In genomic region chr7:7550663-7551062, GRCh38 we compare ENCODE assay signal across 19 cellular contexts. TPM values are rescaled to one million over a fixed set of nuclear protein-coding genes. Genes with fewer than 3 reads are reported as not detected.
DNase-seq lines count a peak whose midpoint lies in the region; ATAC-seq, FAIRE-seq and TF ChIP-seq lines count a peak whose summit lies in the region.
"Had no signal": no experiment of that assay in that cellular context is flagged by ENCODE, and none has a peak within 500 bp of the region (broad histone marks: within the 10 kb centered on the region; RNA-seq: fewer than 3 reads in every experiment).

No MANE protein-coding gene starts in this region.

- no peak overlapping the region for H3K4me2 ChIP-seq in HepG2 (ENCODE audit: low read depth, low read length)

- H3K27ac ChIP-seq in right lobe of liver = no peak overlapping the region
- H3K27ac ChIP-seq in HepG2 (ENCODE audit: extremely low read length, insufficient read depth, low read length) = no peak overlapping the region

- no peaks in the 10 kb centered on the region for H3K79me2 ChIP-seq in HepG2 (ENCODE audit: insufficient read depth, low read length)

- no peak for TF ChIP-seq POLR2A in right lobe of liver (IDR thresholded peaks at IDR 0.05)
- no peak for TF ChIP-seq POLR2A in HepG2 (IDR thresholded peaks at IDR 0.05; ENCODE audit: insufficient read depth in 1 of 2, low read depth in 2 of 2, low read length in 2 of 2)

- H3K4me3 ChIP-seq in right lobe of liver (no peak overlapping the region), HepG2 (replicated peaks in 1 of 3; ENCODE audit: insufficient read depth in 1 of 3, low read depth in 2 of 3, low read length in 3 of 3) (no peak overlapping the region), epithelial cell of proximal tubule (ENCODE audit: low read depth, low read length) (no peak overlapping the region)
- H3K4me3 ChIP-seq: GM12878 had no signal

- WGBS in right lobe of liver (ENCODE audit: insufficient coverage, low coverage, low lambda C conversion rate, missing lambda C conversion rate) = 83% methylated on average over 3 of the region's 3 CpGs
- WGBS in HepG2 (ENCODE audit: low lambda C conversion rate) = 75% methylated on average over 3 of the region's 3 CpGs

- TF ChIP-seq EP300 in HepG2 (IDR thresholded peaks at IDR 0.05; ENCODE audit: low read depth in 2 of 2, low read length in 2 of 2) = no peak
- no peak for TF ChIP-seq EP300 in HepG2 (CRISPR knock-in tag; IDR thresholded peaks at IDR 0.05; ENCODE audit: borderline replicate concordance)

- peak in 3 of 4 donors; percentile 24 to 75 (median 69) for ATAC-seq in right lobe of liver
- ATAC-seq in HepG2 = no peak
- ATAC-seq in HG02623 (IDR thresholded peaks at IDR 0.05; ENCODE audit: unreplicated experiment) = no peak
- ATAC-seq: CD8-positive, alpha-beta T cell; GM12878 had no signal

- TF ChIP-seq CTCF in right lobe of liver (IDR thresholded peaks at IDR 0.05) = no peak
- TF ChIP-seq CTCF in HepG2 (CRISPR knock-in tag; IDR thresholded peaks at IDR 0.05) = no peak
- TF ChIP-seq CTCF in epithelial cell of proximal tubule (conservative IDR thresholded peaks at IDR 0.05; ENCODE audit: low read depth, low read length) = no peak
- no peak for TF ChIP-seq CTCF in nephron (IDR thresholded peaks at IDR 0.05; ENCODE audit: unreplicated experiment in 3 of 3)

- in situ Hi-C loops in HepG2 (cut with HindIII; ENCODE audit: extremely low pct_ligation_motif_present, low pct_unique_long_range_greater_than_20kb) = no loop called here

- intact Hi-C loops in right lobe of liver (cut with DNase I) = no loop called here
- intact Hi-C loops in HepG2 (cut with micrococcal nuclease; ENCODE audit: unreplicated experiment) = no loop called here

- H3K27ac Mint-ChIP-seq in nephron = peak overlapping the region; percentile 43 to 53 (median 51)
- H3K27ac Mint-ChIP-seq: CD14-positive monocyte; CD8-positive, alpha-beta T cell; H9 had no signal

- no peak overlapping the region for H2AFZ ChIP-seq in HepG2 (ENCODE audit: low read length)

- no peaks in the 10 kb centered on the region for H4K20me1 ChIP-seq in HepG2 (ENCODE audit: insufficient read depth, low read length)

- BruUV-seq in HepG2 (replicated peaks; lab: Mats Ljungman, UMichigan) = no TSS peak

- H3K36me3 Mint-ChIP-seq in nephron (ENCODE audit: low read depth) = peaks cover 4% of the 10 kb centered on the region
- H3K36me3 Mint-ChIP-seq: CD14-positive monocyte; CD8-positive, alpha-beta T cell had no signal

- no peak overlapping the region for H3K4me3 Mint-ChIP-seq in nephron
- H3K4me3 Mint-ChIP-seq: CD14-positive monocyte; CD8-positive, alpha-beta T cell; H9 had no signal

- TF ChIP-seq RAD21 in HepG2 (CRISPR knock-in tag; IDR thresholded peaks at IDR 0.05) = no peak

- H3K9me3 ChIP-seq in right lobe of liver (no peaks in the 10 kb centered on the region), HepG2 (ENCODE audit: low read length) (no peaks in the 10 kb centered on the region)

- no peak overlapping the region for H3K9ac ChIP-seq in HepG2 (ENCODE audit: insufficient read depth, low read depth, low read length)

- no peaks in the 10 kb centered on the region for H3K9me3 Mint-ChIP-seq in nephron
- H3K9me3 Mint-ChIP-seq: CD14-positive monocyte; CD8-positive, alpha-beta T cell; H9 had no signal

- CTCF ChIA-PET in HepG2 (lab: Yijun Ruan, JAX; ENCODE audit: low intra/inter-chr PET ratio, low total read pairs) = no interaction called here

- no peaks in the 10 kb centered on the region for H3K27me3 ChIP-seq in right lobe of liver
- no peaks in the 10 kb centered on the region for H3K27me3 ChIP-seq in HepG2 (ENCODE audit: control insufficient read depth in 1 of 2, insufficient read depth in 2 of 2, low read length in 2 of 2)

- POLR2A ChIA-PET in HepG2 (lab: Yijun Ruan, JAX) = no interaction called here

- DNase-seq in right lobe of liver = no peak
- no peak for DNase-seq in HepG2 (ENCODE audit: low spot score)
- peak; percentile 38 for DNase-seq in epithelial cell of proximal tubule (ENCODE audit: low read depth)
- no peak for DNase-seq in AG20443 (ENCODE audit: low spot score)
- no peak for DNase-seq in stimulated activated CD4-positive, alpha-beta T cell treated with anti-CD3 and anti-CD28 coated beads, Interleukin-1b, Interleukin-23, amount 100 ng/mL, for 48 hours
- DNase-seq: CD8-positive, alpha-beta T cell; COR-L47; DMS 273 treated with DMSO at 0.1 percent for 48 hours; DMS79; GOT3; H9 had no signal

- no peaks in the 10 kb centered on the region for H3K27me3 Mint-ChIP-seq in nephron (ENCODE audit: low read depth)

- FAIRE-seq in HepG2 (lab: Jason Lieb, UNC) = no peak
- FAIRE-seq: GM12878, GM18507, HTR-8/SVneo had no signal

- no peaks in the 10 kb centered on the region for H3K36me3 ChIP-seq in right lobe of liver
- H3K36me3 ChIP-seq in HepG2 (replicated peaks in 1 of 2; ENCODE audit: control insufficient read depth in 1 of 2, insufficient read depth in 2 of 2, low read length in 2 of 2) = no peaks in the 10 kb centered on the region

- H3K4me1 Mint-ChIP-seq in nephron = peaks cover 21% of the 10 kb centered on the region
- H3K4me1 Mint-ChIP-seq: CD14-positive monocyte had no signal

- H3K4me1 ChIP-seq in right lobe of liver (peaks cover 0 to 37% (median 3%) of the 10 kb centered on the region in 4 donors), HepG2 (ENCODE audit: insufficient read depth, low read length) (no peaks in the 10 kb centered on the region)

TF ChIP-seq in HepG2, 621 proteins besides CTCF, POLR2A, EP300 and RAD21:
- no peak for TF ChIP-seq ZSCAN20 (CRISPR knock-in tag; IDR thresholded peaks at IDR 0.05; ENCODE audit: borderline replicate concordance)
TF ChIP-seq in HepG2: peak in this region for 0.

RNA-seq across cellular contexts. Expression of gene COL28A1, which starts 15.0 kb away (rescaled TPM):
- total RNA-seq in right lobe of liver = under 1 TPM in 4 of 6 experiments, not detected in 2; 0.07 to 0.51 (median 0.34) TPM
- total RNA-seq in HepG2 (2016; rRNA removed; fragmentation: Illumina TruSeq; extraction: Trizol) = 0.07 TPM in 1 of 2 replicates, not detected in the other
- total RNA-seq in HepG2 (2016; cell fraction: cytosol; rRNA removed; fragmentation: Illumina TruSeq; extraction: Trizol; ENCODE audit: low read depth) = not detected in 2 replicates
- total RNA-seq in HepG2 (2016; cell fraction: insoluble cytoplasmic fraction; rRNA removed; fragmentation: Illumina TruSeq; extraction: Trizol) = 0.04 TPM in 1 of 2 replicates, not detected in the other
- total RNA-seq in HepG2 (2016; cell fraction: membrane; rRNA removed; fragmentation: Illumina TruSeq; extraction: Trizol) = not detected in 2 replicates
- 0.19 and 0.25 TPM in 2 replicates for total RNA-seq in HepG2 (2016; cell fraction: nucleus; rRNA removed; fragmentation: Illumina TruSeq; extraction: Trizol)
- 0.07 and 0.15 TPM in 2 replicates for polyA plus RNA-seq in HepG2 (2011; rRNA removed)
- polyA plus RNA-seq in HepG2 (2011; cell fraction: cytosol; rRNA removed) = 0.03 TPM in 1 of 2 replicates, not detected in the other
- 0.61 and 0.79 TPM in 2 replicates for polyA plus RNA-seq in HepG2 (2011; cell fraction: nucleus; rRNA removed)
- polyA plus RNA-seq in HepG2 (2012) = 0.08 and 0.13 TPM in 2 replicates
- polyA plus RNA-seq in HepG2 (2016; cell fraction: cytosol; fragmentation: Illumina TruSeq; extraction: Trizol; ENCODE audit: low read depth) = not detected in 2 replicates
- polyA plus RNA-seq in HepG2 (2016; cell fraction: insoluble cytoplasmic fraction; fragmentation: Illumina TruSeq; extraction: Trizol; ENCODE audit: low read depth) = not detected in 2 replicates
- polyA plus RNA-seq in HepG2 (2016; cell fraction: membrane; fragmentation: Illumina TruSeq; extraction: Trizol; ENCODE audit: low read depth) = not detected in 2 replicates
- polyA plus RNA-seq in HepG2 (2016; cell fraction: nucleus; fragmentation: Illumina TruSeq; extraction: Trizol; ENCODE audit: insufficient read depth, low read depth) = 0.11 and 0.25 TPM in 2 replicates
- not detected in 2 replicates for polyA minus RNA-seq in HepG2 (2011; rRNA and poly(A)+ RNA removed; ENCODE audit: low replicate concordance)
- polyA minus RNA-seq in HepG2 (2011; cell fraction: cytosol; rRNA and poly(A)+ RNA removed) = not detected in 2 replicates
- polyA minus RNA-seq in HepG2 (2011; cell fraction: nucleus; rRNA and poly(A)+ RNA removed) = 0.37 and 0.39 TPM in 2 replicates
- 0.36 and 0.40 TPM in 2 replicates for total RNA-seq in epithelial cell of proximal tubule
- total RNA-seq: A172, G401, GM12878 had no signal
- polyA plus RNA-seq: CD14-positive monocyte had no signal

RNA-seq across cellular contexts. Expression of gene MIOS, which starts 16.0 kb away (rescaled TPM):
- total RNA-seq in right lobe of liver = 10 to 100 TPM; 14.1 to 21.3 (median 18.6) TPM
- total RNA-seq in HepG2 (2016; rRNA removed; fragmentation: Illumina TruSeq; extraction: Trizol) = 33.5 and 36.2 TPM in 2 replicates
- 11.4 and 12.2 TPM in 2 replicates for total RNA-seq in HepG2 (2016; cell fraction: cytosol; rRNA removed; fragmentation: Illumina TruSeq; extraction: Trizol; ENCODE audit: low read depth)
- total RNA-seq in HepG2 (2016; cell fraction: insoluble cytoplasmic fraction; rRNA removed; fragmentation: Illumina TruSeq; extraction: Trizol) = 31.5 and 33.8 TPM in 2 replicates
- total RNA-seq in HepG2 (2016; cell fraction: membrane; rRNA removed; fragmentation: Illumina TruSeq; extraction: Trizol) = 18.8 and 19.9 TPM in 2 replicates
- 39.3 and 42.7 TPM in 2 replicates for total RNA-seq in HepG2 (2016; cell fraction: nucleus; rRNA removed; fragmentation: Illumina TruSeq; extraction: Trizol)
- 11.8 and 15.2 TPM in 2 replicates for polyA plus RNA-seq in HepG2 (2011; rRNA removed)
- 5.7 and 8.9 TPM in 2 replicates for polyA plus RNA-seq in HepG2 (2011; cell fraction: cytosol; rRNA removed)
- 8.6 and 10.4 TPM in 2 replicates for polyA plus RNA-seq in HepG2 (2011; cell fraction: nucleus; rRNA removed)
- polyA plus RNA-seq in HepG2 (2012) = 9.7 and 10.5 TPM in 2 replicates
- polyA plus RNA-seq in HepG2 (2016; cell fraction: cytosol; fragmentation: Illumina TruSeq; extraction: Trizol; ENCODE audit: low read depth) = 6.4 and 7.1 TPM in 2 replicates
- polyA plus RNA-seq in HepG2 (2016; cell fraction: insoluble cytoplasmic fraction; fragmentation: Illumina TruSeq; extraction: Trizol; ENCODE audit: low read depth) = 19.7 and 23.4 TPM in 2 replicates
- 7.5 and 8.1 TPM in 2 replicates for polyA plus RNA-seq in HepG2 (2016; cell fraction: membrane; fragmentation: Illumina TruSeq; extraction: Trizol; ENCODE audit: low read depth)
- polyA plus RNA-seq in HepG2 (2016; cell fraction: nucleus; fragmentation: Illumina TruSeq; extraction: Trizol; ENCODE audit: insufficient read depth, low read depth) = 24.2 and 27.0 TPM in 2 replicates
- 8.8 and 16.3 TPM in 2 replicates for polyA minus RNA-seq in HepG2 (2011; rRNA and poly(A)+ RNA removed; ENCODE audit: low replicate concordance)
- 9.5 and 13.8 TPM in 2 replicates for polyA minus RNA-seq in HepG2 (2011; cell fraction: cytosol; rRNA and poly(A)+ RNA removed)
- polyA minus RNA-seq in HepG2 (2011; cell fraction: nucleus; rRNA and poly(A)+ RNA removed) = 78.3 and 78.4 TPM in 2 replicates
- total RNA-seq in epithelial cell of proximal tubule = 55.7 and 64.9 TPM in 2 replicates

Comparison
In these comparisons a context has a peak if more than half of its experiments do, and no peak if none do; other contexts are left out.
1. ATAC-seq: peak in right lobe of liver (3 of 4); none in HepG2 (single experiment) and HG02623 (single experiment).